Comparison of ENCODE assay signal across 8 cellular contexts in genomic region chr3:107599755-107600122, GRCh38.
A peak's percentile ranks its signal among the peaks of the same experiment; 100 is the strongest.
DNase-seq lines count a peak whose midpoint lies in the region; ATAC-seq and TF ChIP-seq lines count a peak whose summit lies in the region.

No MANE protein-coding gene starts in this region.

- H3K9me3 ChIP-seq in mucosa of rectum (ENCODE audit: control insufficient read depth in 2 of 2, low read length in 2 of 2), result no peaks in the 10 kb centered on the region

- H3K27me3 ChIP-seq in brain microvascular endothelial cell (replicated peaks) (no peaks in the 10 kb centered on the region), mucosa of rectum (ENCODE audit: control insufficient read depth in 2 of 2, insufficient read depth in 2 of 2, low read length in 2 of 2) (no peaks in the 10 kb centered on the region)

- in situ Hi-C loops in brain microvascular endothelial cell (cut with HindIII; ENCODE audit: low pct_ligation_motif_present, low sequenced_read_pairs), result no loop called here

- H3K27ac ChIP-seq in brain microvascular endothelial cell (peak overlapping the region; percentile 65), mucosa of rectum (ENCODE audit: low read depth in 2 of 2, low read length in 2 of 2) (peak overlapping the region; percentile 53 to 73)

- no peak for ATAC-seq in stimulated activated naive CD8-positive, alpha-beta T cell treated with anti-CD3 and anti-CD28 coated beads, Interleukin-15, Interleukin-2, amounts not matched to agents 100 U/mL and 50 U/mL, for 24 hours

- peaks cover 63% of the 10 kb centered on the region for H3K4me1 Mint-ChIP-seq in stimulated activated naive CD8-positive, alpha-beta T cell treated with anti-CD3 and anti-CD28 coated beads, Interleukin-15, Interleukin-2, amounts not matched to agents 100 ng/mL and 50 ng/mL, for 24 hours (ENCODE audit: low read depth)

- peaks cover 7% of the 10 kb centered on the region for H3K36me3 Mint-ChIP-seq in stimulated activated naive CD8-positive, alpha-beta T cell treated with anti-CD3 and anti-CD28 coated beads, Interleukin-15, Interleukin-2, amounts not matched to agents 100 ng/mL and 50 ng/mL, for 24 hours (ENCODE audit: low read depth)

- TF ChIP-seq CTCF in brain microvascular endothelial cell (IDR thresholded peaks at IDR 0.05; ENCODE audit: low read depth, low read length, missing control alignments), result no peak

- H3K36me3 ChIP-seq in brain microvascular endothelial cell (replicated peaks) (no peaks in the 10 kb centered on the region), mucosa of rectum (ENCODE audit: control insufficient read depth in 2 of 2, insufficient read depth in 2 of 2, low read length in 2 of 2) (no peaks in the 10 kb centered on the region)

- peak overlapping the region; percentile 96 for H3K27ac Mint-ChIP-seq in stimulated activated naive CD8-positive, alpha-beta T cell treated with anti-CD3 and anti-CD28 coated beads, Interleukin-15, Interleukin-2, amounts not matched to agents 100 ng/mL and 50 ng/mL, for 24 hours

- no peaks in the 10 kb centered on the region for H3K9me3 Mint-ChIP-seq in stimulated activated naive CD8-positive, alpha-beta T cell treated with anti-CD3 and anti-CD28 coated beads, Interleukin-15, Interleukin-2, amounts not matched to agents 100 ng/mL and 50 ng/mL, for 24 hours

- H3K4me1 ChIP-seq in mucosa of rectum (ENCODE audit: control insufficient read depth in 2 of 2, insufficient read depth in 2 of 2, low read length in 2 of 2), result peaks cover 5 to 8% of the 10 kb centered on the region in 2 donors

- no peaks in the 10 kb centered on the region for H3K27me3 Mint-ChIP-seq in stimulated activated naive CD8-positive, alpha-beta T cell treated with anti-CD3 and anti-CD28 coated beads, Interleukin-15, Interleukin-2, amounts not matched to agents 100 ng/mL and 50 ng/mL, for 24 hours

- peak overlapping the region; percentile 56 to 61 for H3K9ac ChIP-seq in mucosa of rectum (ENCODE audit: low read depth in 1 of 2, low read length in 2 of 2)

- peak overlapping the region; percentile 92 for H3K4me3 Mint-ChIP-seq in stimulated activated naive CD8-positive, alpha-beta T cell treated with anti-CD3 and anti-CD28 coated beads, Interleukin-15, Interleukin-2, amounts not matched to agents 100 ng/mL and 50 ng/mL, for 24 hours

- no peak for DNase-seq in stimulated activated naive CD8-positive, alpha-beta T cell treated with anti-CD3 and anti-CD28 coated beads, Interleukin-15, Interleukin-2, amounts not matched to agents 100 U/mL and 50 U/mL, for 24 hours
- no peak for DNase-seq in brain microvascular endothelial cell
- DNase-seq in NCI-H1092 (lab: John Stamatoyannopoulos, UW), result no peak
- no peak for DNase-seq in NCI-H128 (lab: John Stamatoyannopoulos, UW; ENCODE audit: unreplicated experiment)
- DNase-seq in SW 1271 (lab: John Stamatoyannopoulos, UW), result no peak
- DNase-seq in DMS153 (lab: John Stamatoyannopoulos, UW), result no peak

- peak overlapping the region; percentile 43 for H3K4me3 ChIP-seq in brain microvascular endothelial cell (ENCODE audit: low read depth, low read length)
- peak overlapping the region; percentile 53 to 70 for H3K4me3 ChIP-seq in mucosa of rectum (ENCODE audit: low read length in 2 of 2)
